11 cellular contexts compared by ENCODE assay signal in the genomic region with DNA sequence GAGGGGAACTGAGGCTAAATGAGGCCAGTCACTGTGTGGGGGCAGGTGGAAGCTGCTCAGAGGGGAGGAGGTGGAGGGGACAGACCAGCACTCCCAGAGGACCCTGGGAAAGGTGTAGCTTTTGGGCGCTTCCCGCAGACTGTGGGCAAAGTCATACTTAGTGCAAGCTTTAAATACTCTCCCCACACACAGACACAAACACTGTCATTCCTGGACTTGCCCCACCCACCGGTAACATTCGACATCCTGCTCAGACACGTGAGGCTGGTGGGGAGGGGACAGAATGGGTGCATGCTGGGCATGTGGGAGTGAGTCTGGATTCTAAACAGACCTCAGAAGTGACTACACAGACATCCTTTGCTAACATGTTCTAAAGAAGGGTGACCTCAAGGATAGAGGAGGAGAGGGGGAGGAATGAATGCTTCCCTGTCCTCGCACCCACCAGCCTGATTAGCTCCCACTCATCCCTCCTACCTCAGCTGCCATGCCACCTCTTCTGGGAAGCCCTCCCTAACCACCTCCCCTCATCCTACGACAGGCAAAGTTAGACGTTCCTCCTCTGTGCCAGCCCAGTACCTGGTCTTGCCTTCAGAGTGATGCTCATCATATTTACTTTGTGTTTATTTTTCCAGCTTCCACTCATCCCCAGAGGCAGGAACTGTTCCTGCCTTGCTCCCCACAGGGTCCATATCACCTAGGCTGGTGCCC. TPM values are rescaled to one million over a fixed set of nuclear protein-coding genes. Genes with fewer than 3 reads are reported as not detected.
A peak's percentile ranks its signal among the peaks of the same experiment; 100 is the strongest.
DNase-seq lines count a peak whose midpoint lies in the region; ATAC-seq and TF ChIP-seq lines count a peak whose summit lies in the region.
"Had no signal": no experiment of that assay in that cellular context is flagged by ENCODE, and none has a peak within 500 bp of the region (broad histone marks: within the 10 kb centered on the region; RNA-seq: fewer than 3 reads in every experiment).

No MANE protein-coding gene starts in this region.

- POLR2A ChIA-PET in T-cell (lab: Charles Lee): no interaction called here

- TF ChIP-seq CTCF in spleen (IDR thresholded peaks at IDR 0.05 in 8 of 11, conservative IDR thresholded peaks at IDR 0.05 in 3 of 11): no peak

- H3K9me3 Mint-ChIP-seq in T-cell: no peaks in the 10 kb centered on the region

- DNase-seq in EH (ENCODE audit: low read depth): peak; percentile 49
- DNase-seq in T-cell: peak in 6 of 34 experiments; percentile 12 to 35 (median 14)
- peak; percentile 41 for DNase-seq in dermis blood vessel endothelial cell
- DNase-seq in spleen: peak; percentile 43
- no peak for DNase-seq in pons (ENCODE audit: low spot score)
- no peak for DNase-seq in DMS79 (lab: John Stamatoyannopoulos, UW)
- DNase-seq: DMS53, NCI-H2171 treated with DMSO at 0.1 percent for 48 hours had no signal

- H3K27ac ChIP-seq in spleen: no peak overlapping the region

- no peak overlapping the region for H3K4me3 Mint-ChIP-seq in T-cell

- H3K4me1 ChIP-seq in spleen: peaks cover 0 to 19% (median 10%) of the 10 kb centered on the region in 6 donors

- H3K27me3 Mint-ChIP-seq in T-cell: peaks cover 4 to 36% of the 10 kb centered on the region in 2 donors

- peaks cover 24 to 31% (median 27%) of the 10 kb centered on the region in 3 donors for H3K4me1 Mint-ChIP-seq in T-cell

- no peak overlapping the region for H3K4me3 ChIP-seq in spleen

- ATAC-seq in T-cell (replicated peaks in 1 of 4) (peak in 3 of 4 experiments; percentile 23 to 53 (median 41)), GM21619 (IDR thresholded peaks at IDR 0.05; ENCODE audit: unreplicated experiment) (no peak), HG02623 (IDR thresholded peaks at IDR 0.05; ENCODE audit: unreplicated experiment) (no peak)
- ATAC-seq: sciatic nerve had no signal

- no peak overlapping the region for H3K27ac Mint-ChIP-seq in T-cell

- H3K9me3 ChIP-seq in spleen: no peaks in the 10 kb centered on the region

- H3K36me3 ChIP-seq in spleen: no peaks in the 10 kb centered on the region

- CTCF ChIA-PET in T-cell (lab: Charles Lee): interaction anchor here in 1 of 2 donors (0.6 to 0.9 kb wide), 3 partner anchors 114 to 286 kb away, joined by 3 to 5 read pairs (median 3); no protein-coding TSS in a partner anchor

- intact Hi-C loops in spleen (cut with DNase I; ENCODE audit: low total_unique reads): no loop called here

- H3K36me3 Mint-ChIP-seq in T-cell: no peaks in the 10 kb centered on the region

- WGBS in spleen, 5 donors: 47 to 63% (median 55%) methylated on average over 7 to 8 of the region's 8 CpGs

- H3K27me3 ChIP-seq in spleen (replicated peaks in 1 of 7): peaks cover 0 to 40% (median 0%) of the 10 kb centered on the region in 7 donors

- TF ChIP-seq POLR2A in spleen (IDR thresholded peaks at IDR 0.05): no peak

RNA-seq across cellular contexts. Expression of gene TSKU, which starts 22.2 kb away (rescaled TPM):
- under 1 TPM in 3 of 5 donors, not detected in 2; 0.23 to 0.47 (median 0.32) TPM for total RNA-seq in T-cell
- total RNA-seq in dermis blood vessel endothelial cell: 4.4 and 8.7 TPM in 2 replicates
- total RNA-seq in spleen: 10 to 100 TPM in 6 of 7 donors, 1 to 10 TPM in 1; 9.4 to 18.6 (median 13.1) TPM
- 1 to 10 TPM; 1.1 to 5.7 (median 1.8) TPM for polyA plus RNA-seq in spleen

RNA-seq across cellular contexts. Expression of gene ACER3, which starts 55.4 kb away (rescaled TPM):
- total RNA-seq in T-cell: 1 to 10 TPM; 4.3 to 9.0 (median 5.2) TPM
- 22.8 and 30.1 TPM in 2 replicates for total RNA-seq in dermis blood vessel endothelial cell
- total RNA-seq in spleen: 10 to 100 TPM; 24.8 to 52.2 (median 35.7) TPM
- 1 to 10 TPM; 2.9 to 3.7 (median 2.9) TPM for polyA plus RNA-seq in spleen

Comparison
In these comparisons a context has a peak if more than half of its experiments do, and no peak if none do; other contexts are left out.
1. DNase-seq: peak in EH (single experiment), dermis blood vessel endothelial cell (single experiment) and spleen (single experiment); none in pons (single experiment) and DMS79 (single experiment).
2. ATAC-seq: peak in T-cell (3 of 4); none in GM21619 (single experiment) and HG02623 (single experiment).